8 cellular contexts compared by ENCODE assay signal in genomic region chr14:92686763-92687427, GRCh38.
A peak's percentile ranks its signal among the peaks of the same experiment; 100 is the strongest.
DNase-seq lines count a peak whose midpoint lies in the region; ATAC-seq and TF ChIP-seq lines count a peak whose summit lies in the region.

No MANE protein-coding gene starts in this region.

- intact Hi-C loops in mucosa of descending colon (cut with DNase I, micrococcal nuclease): loop anchor here in 1 of 2 donors (10.0 kb wide), 1 partner anchor 552 kb away; no protein-coding TSS in a partner anchor

- no peaks in the 10 kb centered on the region for H3K36me3 ChIP-seq in mucosa of descending colon (ENCODE audit: low read depth)

- H3K9me3 ChIP-seq in mucosa of descending colon: no peaks in the 10 kb centered on the region

- H3K4me1 ChIP-seq in mucosa of descending colon (ENCODE audit: low read depth): peaks cover 5% of the 10 kb centered on the region

- peak; percentile 81 for TF ChIP-seq CTCF in epithelial cell of proximal tubule (conservative IDR thresholded peaks at IDR 0.05; ENCODE audit: low read depth, low read length)
- TF ChIP-seq CTCF in mucosa of descending colon (IDR thresholded peaks at IDR 0.05): peak; percentile 94

- ATAC-seq in HG02759 (IDR thresholded peaks at IDR 0.05; ENCODE audit: unreplicated experiment) (peak; percentile 59), mucosa of descending colon (peak; percentile 90)

- H3K4me3 ChIP-seq in epithelial cell of proximal tubule (ENCODE audit: low read depth, low read length) (no peak overlapping the region), mucosa of descending colon (no peak overlapping the region)

- peak; percentile 91 for DNase-seq in DMS79 treated with DMSO at 0.1 percent for 48 hours (lab: John Stamatoyannopoulos, UW)
- peak; percentile 55 for DNase-seq in NCI-H510A (lab: John Stamatoyannopoulos, UW)
- peak; percentile 28 for DNase-seq in activated CD8-positive, alpha-beta memory T cell treated with anti-CD3 and anti-CD28 coated beads, Interleukin-2, amount 50 U/mL, for 1 hour (ENCODE audit: extremely low read depth)
- DNase-seq in epithelial cell of proximal tubule (ENCODE audit: low read depth): no peak
- DNase-seq in mucosa of descending colon: peak; percentile 79 to 89 (median 85)
- DNase-seq in stimulated activated CD8-positive, alpha-beta memory T cell treated with anti-CD3 and anti-CD28 coated beads, Interleukin-4, amount 100 ng/mL, for 48 hours: peak; percentile 79
- no peak for DNase-seq in SIG-M5 (lab: John Stamatoyannopoulos, UW)

Comparison
In these comparisons a context has a peak if more than half of its experiments do, and no peak if none do; other contexts are left out.
1. DNase-seq: peak in DMS79 treated with DMSO at 0.1 percent for 48 hours (single experiment), NCI-H510A (single experiment), activated CD8-positive, alpha-beta memory T cell treated with anti-CD3 and anti-CD28 coated beads, Interleukin-2, amount 50 U/mL, for 1 hour (single experiment), mucosa of descending colon (3 of 3) and stimulated activated CD8-positive, alpha-beta memory T cell treated with anti-CD3 and anti-CD28 coated beads, Interleukin-4, amount 100 ng/mL, for 48 hours (single experiment); none in epithelial cell of proximal tubule (single experiment) and SIG-M5 (single experiment).